8 cellular contexts compared by ENCODE assay signal in the genomic region with DNA sequence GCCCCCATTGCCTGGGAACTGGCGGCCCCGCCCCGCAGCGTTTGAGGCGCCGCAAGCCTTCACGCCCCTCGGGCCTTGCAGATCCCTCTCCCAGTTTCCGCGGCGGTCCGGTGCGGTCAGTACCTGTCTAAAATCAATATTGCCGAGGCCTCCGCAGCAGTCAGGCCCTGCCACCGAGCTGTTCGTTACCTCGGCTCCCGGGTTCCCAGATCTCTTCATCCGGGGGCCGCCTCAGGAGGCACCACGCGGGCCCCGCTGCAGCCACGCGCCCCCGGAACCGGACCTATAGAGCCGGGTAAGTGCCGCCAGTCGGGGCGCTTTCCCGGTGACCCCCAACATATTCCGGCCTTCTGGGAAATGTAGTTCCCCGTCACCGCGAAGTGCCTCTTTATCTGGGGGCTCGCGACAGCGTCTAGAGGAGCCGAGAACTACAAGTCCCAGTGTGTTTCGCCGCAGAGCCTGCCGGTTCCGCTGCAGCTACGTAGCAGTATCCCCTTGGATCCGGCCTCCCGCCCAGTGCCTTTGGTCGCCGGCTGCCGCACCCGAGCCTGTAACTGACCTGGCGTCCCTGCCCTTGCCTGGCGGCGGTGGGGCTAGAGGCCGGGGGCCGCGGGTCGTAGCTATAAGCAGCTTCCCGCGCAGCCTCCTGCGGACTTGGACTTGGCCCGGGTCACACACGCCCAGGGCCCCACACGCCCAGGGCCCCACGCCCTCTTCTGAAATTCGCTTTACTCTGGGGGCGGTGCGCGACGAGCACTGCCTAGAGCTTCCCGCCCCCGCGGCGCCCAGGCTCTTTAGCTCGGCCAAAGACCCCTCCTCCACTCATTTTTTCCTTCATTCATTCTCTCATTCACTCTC. TPM values are rescaled to one million over a fixed set of nuclear protein-coding genes. Genes with fewer than 3 reads are reported as not detected.
A peak's percentile ranks its signal among the peaks of the same experiment; 100 is the strongest.
DNase-seq lines count a peak whose midpoint lies in the region; ATAC-seq and TF ChIP-seq lines count a peak whose summit lies in the region.

A gene with protein sequence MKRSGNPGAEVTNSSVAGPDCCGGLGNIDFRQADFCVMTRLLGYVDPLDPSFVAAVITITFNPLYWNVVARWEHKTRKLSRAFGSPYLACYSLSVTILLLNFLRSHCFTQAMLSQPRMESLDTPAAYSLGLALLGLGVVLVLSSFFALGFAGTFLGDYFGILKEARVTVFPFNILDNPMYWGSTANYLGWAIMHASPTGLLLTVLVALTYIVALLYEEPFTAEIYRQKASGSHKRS (minus strand): TSS at position 301 of the 858 bp plus-strand sequence. CDS start 82 bp downstream, at position 219.

- intact Hi-C loops in colonic mucosa (cut with DNase I) = no loop called here

- ATAC-seq in HG03460 (IDR thresholded peaks at IDR 0.05; ENCODE audit: unreplicated experiment) = peak; percentile 92

- TF ChIP-seq CTCF in BE2C (IDR thresholded peaks at IDR 0.05; ENCODE audit: low read depth, low read length) (no peak), colonic mucosa (IDR thresholded peaks at IDR 0.05) (no peak)

- H3K27ac ChIP-seq in colonic mucosa (peak within 1 kb of the TSS; percentile 80), layer of hippocampus (ENCODE audit: low read depth, low read length) (peak within 1 kb of the TSS; percentile 86)

- peak within 1 kb of the TSS; percentile 87 to 89 for H3K9ac ChIP-seq in colonic mucosa (ENCODE audit: low read depth in 2 of 2, low read length in 2 of 2)

- no peaks in the 10 kb centered on the region for H3K9me3 ChIP-seq in BE2C
- H3K9me3 ChIP-seq in colonic mucosa = no peaks in the 10 kb centered on the region

- no peaks in the 10 kb centered on the region for H3K27me3 ChIP-seq in BE2C
- no peaks in the 10 kb centered on the region for H3K27me3 ChIP-seq in colonic mucosa
- H3K27me3 ChIP-seq in layer of hippocampus (ENCODE audit: control insufficient read depth, insufficient read depth, low read length) = no peaks in the 10 kb centered on the region

- H3K4me3 ChIP-seq in BE2C (ENCODE audit: low read depth, low read length) (peak within 1 kb of the TSS; percentile 74), colonic mucosa (peak within 1 kb of the TSS; percentile 76)

- no peaks in the 10 kb centered on the region for H3K4me1 ChIP-seq in BE2C
- no peaks in the 10 kb centered on the region for H3K4me1 ChIP-seq in colonic mucosa

- H3K36me3 ChIP-seq in BE2C (no peaks in the 10 kb centered on the region), colonic mucosa (no peaks in the 10 kb centered on the region)

- peak; percentile 90 for DNase-seq in BE2C
- peak; percentile 87 for DNase-seq in GM19240 (ENCODE audit: insufficient read length, low spot score)
- DNase-seq in NCI-H526 (lab: John Stamatoyannopoulos, UW) = peak; percentile 94 to 96
- DNase-seq in activated CD4-positive, alpha-beta T cell treated with anti-CD3 and anti-CD28 coated beads for 48 hours = peak; percentile 95
- peak; percentile 93 for DNase-seq in colonic mucosa
- peak; percentile 84 to 87 for DNase-seq in stimulated activated CD4-positive, alpha-beta T cell treated with anti-CD3 and anti-CD28 coated beads, Interleukin-1b, Interleukin-23, amount 100 ng/mL, for 4 hours (ENCODE audit: low read depth in 2 of 2)

RNA-seq across cellular contexts. Expression of the gene that starts here (rescaled TPM):
- polyA plus RNA-seq in BE2C (2012; ENCODE audit: insufficient read depth, insufficient read length, low read depth) = 14.5 TPM
- 10 to 100 TPM; 16.9 to 23.8 TPM for total RNA-seq in colonic mucosa

Comparison
In these comparisons a context has a peak if more than half of its experiments do, and no peak if none do; other contexts are left out.
1. Peak in every context shown above with its lines: DNase-seq, ATAC-seq, H3K4me3 ChIP-seq and H3K27ac ChIP-seq.